Comparison of ENCODE assay signal across 1 cellular context in the genomic region with DNA sequence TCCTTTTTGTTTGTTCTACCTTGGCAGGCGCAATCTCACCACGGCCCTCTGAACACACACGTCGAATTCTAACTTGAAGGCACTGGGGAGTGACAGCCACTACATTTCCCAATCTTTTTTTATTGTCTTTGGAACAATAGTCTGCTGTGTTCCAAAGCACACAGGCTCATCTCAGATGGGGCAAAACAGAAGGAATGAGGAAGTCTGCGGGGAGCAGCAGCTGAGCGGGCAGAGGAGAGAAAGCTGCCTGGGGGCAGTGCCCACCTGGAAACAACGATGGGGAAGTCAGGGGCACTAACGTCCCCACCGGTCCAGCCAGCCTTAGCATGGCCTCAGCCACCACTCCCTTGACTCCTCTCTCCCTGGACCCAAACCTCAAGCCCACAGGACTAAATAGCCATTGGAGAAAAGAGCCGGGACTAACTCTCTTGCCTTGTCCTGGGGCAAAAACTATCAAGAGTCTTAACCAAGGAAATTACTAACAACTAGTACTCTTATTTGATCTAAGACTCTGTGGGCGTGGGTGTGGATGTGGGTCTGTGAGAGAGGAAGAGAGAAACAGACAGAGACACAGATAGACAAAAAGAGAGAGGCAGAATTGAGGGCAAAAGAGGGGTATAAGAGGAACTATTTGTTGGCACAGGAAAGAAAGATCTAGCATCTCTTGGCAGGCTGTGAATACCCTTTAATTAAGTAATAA.
TF ChIP-seq lines count a peak whose summit lies in the region.

No MANE protein-coding gene starts in this region.

TF ChIP-seq in HepG2, 621 proteins besides CTCF, POLR2A, EP300 and RAD21 (continued from another document):
- TF ChIP-seq, protein P1, sequence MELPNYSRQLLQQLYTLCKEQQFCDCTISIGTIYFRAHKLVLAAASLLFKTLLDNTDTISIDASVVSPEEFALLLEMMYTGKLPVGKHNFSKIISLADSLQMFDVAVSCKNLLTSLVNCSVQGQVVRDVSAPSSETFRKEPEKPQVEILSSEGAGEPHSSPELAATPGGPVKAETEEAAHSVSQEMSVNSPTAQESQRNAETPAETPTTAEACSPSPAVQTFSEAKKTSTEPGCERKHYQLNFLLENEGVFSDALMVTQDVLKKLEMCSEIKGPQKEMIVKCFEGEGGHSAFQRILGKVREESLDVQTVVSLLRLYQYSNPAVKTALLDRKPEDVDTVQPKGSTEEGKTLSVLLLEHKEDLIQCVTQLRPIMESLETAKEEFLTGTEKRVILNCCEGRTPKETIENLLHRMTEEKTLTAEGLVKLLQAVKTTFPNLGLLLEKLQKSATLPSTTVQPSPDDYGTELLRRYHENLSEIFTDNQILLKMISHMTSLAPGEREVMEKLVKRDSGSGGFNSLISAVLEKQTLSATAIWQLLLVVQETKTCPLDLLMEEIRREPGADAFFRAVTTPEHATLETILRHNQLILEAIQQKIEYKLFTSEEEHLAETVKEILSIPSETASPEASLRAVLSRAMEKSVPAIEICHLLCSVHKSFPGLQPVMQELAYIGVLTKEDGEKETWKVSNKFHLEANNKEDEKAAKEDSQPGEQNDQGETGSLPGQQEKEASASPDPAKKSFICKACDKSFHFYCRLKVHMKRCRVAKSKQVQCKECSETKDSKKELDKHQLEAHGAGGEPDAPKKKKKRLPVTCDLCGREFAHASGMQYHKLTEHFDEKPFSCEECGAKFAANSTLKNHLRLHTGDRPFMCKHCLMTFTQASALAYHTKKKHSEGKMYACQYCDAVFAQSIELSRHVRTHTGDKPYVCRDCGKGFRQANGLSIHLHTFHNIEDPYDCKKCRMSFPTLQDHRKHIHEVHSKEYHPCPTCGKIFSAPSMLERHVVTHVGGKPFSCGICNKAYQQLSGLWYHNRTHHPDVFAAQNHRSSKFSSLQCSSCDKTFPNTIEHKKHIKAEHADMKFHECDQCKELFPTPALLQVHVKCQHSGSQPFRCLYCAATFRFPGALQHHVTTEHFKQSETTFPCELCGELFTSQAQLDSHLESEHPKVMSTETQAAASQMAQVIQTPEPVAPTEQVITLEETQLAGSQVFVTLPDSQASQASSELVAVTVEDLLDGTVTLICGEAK (IDR thresholded peaks at IDR 0.05) = no peak
- TF ChIP-seq, protein P1 (CRISPR knock-in tag; IDR thresholded peaks at IDR 0.05) = no peak
